ENCODE assay signal across 26 cellular contexts in genomic region chr9:84212982-84213381, GRCh38.
"Had no signal": no experiment of that assay in that cellular context is flagged by ENCODE, and none has a peak within 500 bp of the region (broad histone marks: within the 10 kb centered on the region; RNA-seq: fewer than 3 reads in every experiment).

No MANE protein-coding gene starts in this region.

- H3K9me3 ChIP-seq: left ventricle myocardium inferior, mucosa of descending colon, pancreas, prostate gland, spleen, suprapubic skin, thoracic aorta, tibial artery, uterus had no signal

- FAIRE-seq: islet of Langerhans, pancreas, small intestine had no signal

- H3K36me3 Mint-ChIP-seq: memory B cell; naive thymus-derived CD4-positive, alpha-beta T cell; natural killer cell treated with Interleukin-12 subunit alpha and Interleukin-12 subunit beta and Interleukin-15 and Interleukin-18, amount 100 ng/mL, for 72 hours; stimulated activated effector memory CD8-positive, alpha-beta T cell treated with anti-CD3 and anti-CD28 coated beads, Interleukin-12 subunit alpha, Interleukin-12 subunit beta, amount 100 ng/mL, for 72 hours had no signal

- DNase-seq: hippocampal formation; left ventricle myocardium inferior; midbrain; mucosa of descending colon; naive thymus-derived CD4-positive, alpha-beta T cell; pancreas; posterior cingulate gyrus; retina; right cardiac atrium; small intestine; spleen; stimulated activated CD4-positive, alpha-beta T cell treated with anti-CD3 and anti-CD28 coated beads, Interleukin-4, amount 100 ng/mL, for 24 hours; stimulated activated naive CD4-positive, alpha-beta T cell; tibial artery; trophoblast cell; uterus had no signal

- H3K27ac Mint-ChIP-seq: memory B cell; naive thymus-derived CD4-positive, alpha-beta T cell; natural killer cell treated with Interleukin-12 subunit alpha and Interleukin-12 subunit beta and Interleukin-15 and Interleukin-18, amount 100 ng/mL, for 72 hours; stimulated activated effector memory CD8-positive, alpha-beta T cell treated with anti-CD3 and anti-CD28 coated beads, Interleukin-12 subunit alpha, Interleukin-12 subunit beta, amount 100 ng/mL, for 72 hours; stimulated activated naive CD8-positive, alpha-beta T cell treated with anti-CD3 and anti-CD28 coated beads, Interleukin-15, Interleukin-2, amounts not matched to agents 100 ng/mL and 50 ng/mL, for 24 hours had no signal

- H3K27ac ChIP-seq: left ventricle myocardium inferior, pancreas, prostate gland, spleen, suprapubic skin, thoracic aorta, tibial artery, uterus had no signal

- H3K9me3 Mint-ChIP-seq: natural killer cell treated with Interleukin-12 subunit alpha and Interleukin-12 subunit beta and Interleukin-15 and Interleukin-18, amount 100 ng/mL, for 72 hours; stimulated activated effector memory CD8-positive, alpha-beta T cell treated with anti-CD3 and anti-CD28 coated beads, Interleukin-12 subunit alpha, Interleukin-12 subunit beta, amount 100 ng/mL, for 72 hours; stimulated activated naive CD8-positive, alpha-beta T cell treated with anti-CD3 and anti-CD28 coated beads, Interleukin-15, Interleukin-2, amounts not matched to agents 100 ng/mL and 50 ng/mL, for 24 hours had no signal

- H3K36me3 ChIP-seq: left ventricle myocardium inferior, pancreas, prostate gland, spleen, suprapubic skin, thoracic aorta, tibial artery, uterus had no signal

- H3K4me1 Mint-ChIP-seq: memory B cell; naive thymus-derived CD4-positive, alpha-beta T cell; stimulated activated effector memory CD8-positive, alpha-beta T cell treated with anti-CD3 and anti-CD28 coated beads, Interleukin-12 subunit alpha, Interleukin-12 subunit beta, amount 100 ng/mL, for 72 hours had no signal

- H3K27me3 ChIP-seq: pancreas, spleen, suprapubic skin, tibial artery, uterus had no signal

- H3K4me3 Mint-ChIP-seq: memory B cell; naive thymus-derived CD4-positive, alpha-beta T cell; natural killer cell treated with Interleukin-12 subunit alpha and Interleukin-12 subunit beta and Interleukin-15 and Interleukin-18, amount 100 ng/mL, for 72 hours; stimulated activated effector memory CD8-positive, alpha-beta T cell treated with anti-CD3 and anti-CD28 coated beads, Interleukin-12 subunit alpha, Interleukin-12 subunit beta, amount 100 ng/mL, for 72 hours; stimulated activated naive CD8-positive, alpha-beta T cell treated with anti-CD3 and anti-CD28 coated beads, Interleukin-15, Interleukin-2, amounts not matched to agents 100 ng/mL and 50 ng/mL, for 24 hours had no signal

- H3K4me3 ChIP-seq: left ventricle myocardium inferior, lung, mucosa of descending colon, pancreas, prostate gland, spleen, suprapubic skin, thoracic aorta, tibial artery, uterus had no signal

- H3K4me1 ChIP-seq: left ventricle myocardium inferior, pancreas, prostate gland, spleen, suprapubic skin, tibial artery, uterus had no signal

- H3K27me3 Mint-ChIP-seq: stimulated activated naive CD8-positive, alpha-beta T cell treated with anti-CD3 and anti-CD28 coated beads, Interleukin-15, Interleukin-2, amounts not matched to agents 100 ng/mL and 50 ng/mL, for 24 hours had no signal

- ATAC-seq: mucosa of descending colon; naive thymus-derived CD4-positive, alpha-beta T cell; natural killer cell treated with Interleukin-12 subunit alpha and Interleukin-12 subunit beta and Interleukin-15 and Interleukin-18, amount 100 ng/mL, for 72 hours; pancreas; right cardiac atrium; sciatic nerve; stimulated activated effector memory CD8-positive, alpha-beta T cell treated with anti-CD3 and anti-CD28 coated beads, Interleukin-12 subunit alpha, Interleukin-12 subunit beta, amount 100 ng/mL, for 72 hours had no signal
